2 cellular contexts compared by ENCODE assay signal in the genomic region with DNA sequence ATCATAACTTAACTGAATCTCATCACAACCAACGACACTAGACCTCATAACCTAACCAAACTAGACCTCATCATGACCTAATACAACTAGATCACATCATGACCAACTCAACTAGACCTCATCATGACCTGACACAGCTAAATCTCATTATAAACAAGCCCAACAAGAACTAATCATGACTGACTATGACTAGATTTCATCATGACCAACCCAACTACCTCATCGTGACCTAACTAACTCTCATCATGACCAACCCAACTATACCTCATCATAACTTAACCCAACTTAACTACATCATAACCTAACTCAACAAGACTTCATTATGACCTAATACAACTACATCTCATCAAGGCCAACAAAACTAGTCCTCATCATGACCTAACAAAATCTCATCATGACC.
A peak's percentile ranks its signal among the peaks of the same experiment; 100 is the strongest.
TF ChIP-seq lines count a peak whose summit lies in the region.

No MANE protein-coding gene starts in this region.

TF ChIP-seq in HepG2, 621 proteins besides CTCF, POLR2A, EP300 and RAD21:
- TF ChIP-seq CREB1 (IDR thresholded peaks at IDR 0.05) = peak; percentile 70; the same call in 1 of the 2 replicates
- no peak for TF ChIP-seq CREB1 (CRISPR knock-in tag; IDR thresholded peaks at IDR 0.05)
- TF ChIP-seq ZFAT (CRISPR knock-in tag; conservative IDR thresholded peaks at IDR 0.05) = no peak
TF ChIP-seq in HepG2: peak in this region for 1.

TF ChIP-seq in K562, 482 proteins besides CTCF, POLR2A, EP300 and RAD21:
- TF ChIP-seq ZNF785 (CRISPR knock-in tag; IDR thresholded peaks at IDR 0.05) = no peak
- TF ChIP-seq, protein P1, sequence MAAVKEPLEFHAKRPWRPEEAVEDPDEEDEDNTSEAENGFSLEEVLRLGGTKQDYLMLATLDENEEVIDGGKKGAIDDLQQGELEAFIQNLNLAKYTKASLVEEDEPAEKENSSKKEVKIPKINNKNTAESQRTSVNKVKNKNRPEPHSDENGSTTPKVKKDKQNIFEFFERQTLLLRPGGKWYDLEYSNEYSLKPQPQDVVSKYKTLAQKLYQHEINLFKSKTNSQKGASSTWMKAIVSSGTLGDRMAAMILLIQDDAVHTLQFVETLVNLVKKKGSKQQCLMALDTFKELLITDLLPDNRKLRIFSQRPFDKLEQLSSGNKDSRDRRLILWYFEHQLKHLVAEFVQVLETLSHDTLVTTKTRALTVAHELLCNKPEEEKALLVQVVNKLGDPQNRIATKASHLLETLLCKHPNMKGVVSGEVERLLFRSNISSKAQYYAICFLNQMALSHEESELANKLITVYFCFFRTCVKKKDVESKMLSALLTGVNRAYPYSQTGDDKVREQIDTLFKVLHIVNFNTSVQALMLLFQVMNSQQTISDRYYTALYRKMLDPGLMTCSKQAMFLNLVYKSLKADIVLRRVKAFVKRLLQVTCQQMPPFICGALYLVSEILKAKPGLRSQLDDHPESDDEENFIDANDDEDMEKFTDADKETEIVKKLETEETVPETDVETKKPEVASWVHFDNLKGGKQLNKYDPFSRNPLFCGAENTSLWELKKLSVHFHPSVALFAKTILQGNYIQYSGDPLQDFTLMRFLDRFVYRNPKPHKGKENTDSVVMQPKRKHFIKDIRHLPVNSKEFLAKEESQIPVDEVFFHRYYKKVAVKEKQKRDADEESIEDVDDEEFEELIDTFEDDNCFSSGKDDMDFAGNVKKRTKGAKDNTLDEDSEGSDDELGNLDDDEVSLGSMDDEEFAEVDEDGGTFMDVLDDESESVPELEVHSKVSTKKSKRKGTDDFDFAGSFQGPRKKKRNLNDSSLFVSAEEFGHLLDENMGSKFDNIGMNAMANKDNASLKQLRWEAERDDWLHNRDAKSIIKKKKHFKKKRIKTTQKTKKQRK (IDR thresholded peaks at IDR 0.05; ENCODE audit: borderline replicate concordance, low read depth, low read length) = no peak
- TF ChIP-seq, protein P2, sequence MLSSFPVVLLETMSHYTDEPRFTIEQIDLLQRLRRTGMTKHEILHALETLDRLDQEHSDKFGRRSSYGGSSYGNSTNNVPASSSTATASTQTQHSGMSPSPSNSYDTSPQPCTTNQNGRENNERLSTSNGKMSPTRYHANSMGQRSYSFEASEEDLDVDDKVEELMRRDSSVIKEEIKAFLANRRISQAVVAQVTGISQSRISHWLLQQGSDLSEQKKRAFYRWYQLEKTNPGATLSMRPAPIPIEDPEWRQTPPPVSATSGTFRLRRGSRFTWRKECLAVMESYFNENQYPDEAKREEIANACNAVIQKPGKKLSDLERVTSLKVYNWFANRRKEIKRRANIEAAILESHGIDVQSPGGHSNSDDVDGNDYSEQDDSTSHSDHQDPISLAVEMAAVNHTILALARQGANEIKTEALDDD (IDR thresholded peaks at IDR 0.05) = peak; percentile 59; the same call in 1 of the 2 replicates
- TF ChIP-seq, protein P3, sequence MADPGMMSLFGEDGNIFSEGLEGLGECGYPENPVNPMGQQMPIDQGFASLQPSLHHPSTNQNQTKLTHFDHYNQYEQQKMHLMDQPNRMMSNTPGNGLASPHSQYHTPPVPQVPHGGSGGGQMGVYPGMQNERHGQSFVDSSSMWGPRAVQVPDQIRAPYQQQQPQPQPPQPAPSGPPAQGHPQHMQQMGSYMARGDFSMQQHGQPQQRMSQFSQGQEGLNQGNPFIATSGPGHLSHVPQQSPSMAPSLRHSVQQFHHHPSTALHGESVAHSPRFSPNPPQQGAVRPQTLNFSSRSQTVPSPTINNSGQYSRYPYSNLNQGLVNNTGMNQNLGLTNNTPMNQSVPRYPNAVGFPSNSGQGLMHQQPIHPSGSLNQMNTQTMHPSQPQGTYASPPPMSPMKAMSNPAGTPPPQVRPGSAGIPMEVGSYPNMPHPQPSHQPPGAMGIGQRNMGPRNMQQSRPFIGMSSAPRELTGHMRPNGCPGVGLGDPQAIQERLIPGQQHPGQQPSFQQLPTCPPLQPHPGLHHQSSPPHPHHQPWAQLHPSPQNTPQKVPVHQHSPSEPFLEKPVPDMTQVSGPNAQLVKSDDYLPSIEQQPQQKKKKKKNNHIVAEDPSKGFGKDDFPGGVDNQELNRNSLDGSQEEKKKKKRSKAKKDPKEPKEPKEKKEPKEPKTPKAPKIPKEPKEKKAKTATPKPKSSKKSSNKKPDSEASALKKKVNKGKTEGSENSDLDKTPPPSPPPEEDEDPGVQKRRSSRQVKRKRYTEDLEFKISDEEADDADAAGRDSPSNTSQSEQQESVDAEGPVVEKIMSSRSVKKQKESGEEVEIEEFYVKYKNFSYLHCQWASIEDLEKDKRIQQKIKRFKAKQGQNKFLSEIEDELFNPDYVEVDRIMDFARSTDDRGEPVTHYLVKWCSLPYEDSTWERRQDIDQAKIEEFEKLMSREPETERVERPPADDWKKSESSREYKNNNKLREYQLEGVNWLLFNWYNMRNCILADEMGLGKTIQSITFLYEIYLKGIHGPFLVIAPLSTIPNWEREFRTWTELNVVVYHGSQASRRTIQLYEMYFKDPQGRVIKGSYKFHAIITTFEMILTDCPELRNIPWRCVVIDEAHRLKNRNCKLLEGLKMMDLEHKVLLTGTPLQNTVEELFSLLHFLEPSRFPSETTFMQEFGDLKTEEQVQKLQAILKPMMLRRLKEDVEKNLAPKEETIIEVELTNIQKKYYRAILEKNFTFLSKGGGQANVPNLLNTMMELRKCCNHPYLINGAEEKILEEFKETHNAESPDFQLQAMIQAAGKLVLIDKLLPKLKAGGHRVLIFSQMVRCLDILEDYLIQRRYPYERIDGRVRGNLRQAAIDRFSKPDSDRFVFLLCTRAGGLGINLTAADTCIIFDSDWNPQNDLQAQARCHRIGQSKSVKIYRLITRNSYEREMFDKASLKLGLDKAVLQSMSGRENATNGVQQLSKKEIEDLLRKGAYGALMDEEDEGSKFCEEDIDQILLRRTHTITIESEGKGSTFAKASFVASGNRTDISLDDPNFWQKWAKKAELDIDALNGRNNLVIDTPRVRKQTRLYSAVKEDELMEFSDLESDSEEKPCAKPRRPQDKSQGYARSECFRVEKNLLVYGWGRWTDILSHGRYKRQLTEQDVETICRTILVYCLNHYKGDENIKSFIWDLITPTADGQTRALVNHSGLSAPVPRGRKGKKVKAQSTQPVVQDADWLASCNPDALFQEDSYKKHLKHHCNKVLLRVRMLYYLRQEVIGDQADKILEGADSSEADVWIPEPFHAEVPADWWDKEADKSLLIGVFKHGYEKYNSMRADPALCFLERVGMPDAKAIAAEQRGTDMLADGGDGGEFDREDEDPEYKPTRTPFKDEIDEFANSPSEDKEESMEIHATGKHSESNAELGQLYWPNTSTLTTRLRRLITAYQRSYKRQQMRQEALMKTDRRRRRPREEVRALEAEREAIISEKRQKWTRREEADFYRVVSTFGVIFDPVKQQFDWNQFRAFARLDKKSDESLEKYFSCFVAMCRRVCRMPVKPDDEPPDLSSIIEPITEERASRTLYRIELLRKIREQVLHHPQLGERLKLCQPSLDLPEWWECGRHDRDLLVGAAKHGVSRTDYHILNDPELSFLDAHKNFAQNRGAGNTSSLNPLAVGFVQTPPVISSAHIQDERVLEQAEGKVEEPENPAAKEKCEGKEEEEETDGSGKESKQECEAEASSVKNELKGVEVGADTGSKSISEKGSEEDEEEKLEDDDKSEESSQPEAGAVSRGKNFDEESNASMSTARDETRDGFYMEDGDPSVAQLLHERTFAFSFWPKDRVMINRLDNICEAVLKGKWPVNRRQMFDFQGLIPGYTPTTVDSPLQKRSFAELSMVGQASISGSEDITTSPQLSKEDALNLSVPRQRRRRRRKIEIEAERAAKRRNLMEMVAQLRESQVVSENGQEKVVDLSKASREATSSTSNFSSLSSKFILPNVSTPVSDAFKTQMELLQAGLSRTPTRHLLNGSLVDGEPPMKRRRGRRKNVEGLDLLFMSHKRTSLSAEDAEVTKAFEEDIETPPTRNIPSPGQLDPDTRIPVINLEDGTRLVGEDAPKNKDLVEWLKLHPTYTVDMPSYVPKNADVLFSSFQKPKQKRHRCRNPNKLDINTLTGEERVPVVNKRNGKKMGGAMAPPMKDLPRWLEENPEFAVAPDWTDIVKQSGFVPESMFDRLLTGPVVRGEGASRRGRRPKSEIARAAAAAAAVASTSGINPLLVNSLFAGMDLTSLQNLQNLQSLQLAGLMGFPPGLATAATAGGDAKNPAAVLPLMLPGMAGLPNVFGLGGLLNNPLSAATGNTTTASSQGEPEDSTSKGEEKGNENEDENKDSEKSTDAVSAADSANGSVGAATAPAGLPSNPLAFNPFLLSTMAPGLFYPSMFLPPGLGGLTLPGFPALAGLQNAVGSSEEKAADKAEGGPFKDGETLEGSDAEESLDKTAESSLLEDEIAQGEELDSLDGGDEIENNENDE (IDR thresholded peaks at IDR 0.05; ENCODE audit: low read depth, low read length) = no peak
- TF ChIP-seq TRIM28 (IDR thresholded peaks at IDR 0.05) = no peak
